Comparison of ENCODE assay signal across 6 cellular contexts in the genomic region with DNA sequence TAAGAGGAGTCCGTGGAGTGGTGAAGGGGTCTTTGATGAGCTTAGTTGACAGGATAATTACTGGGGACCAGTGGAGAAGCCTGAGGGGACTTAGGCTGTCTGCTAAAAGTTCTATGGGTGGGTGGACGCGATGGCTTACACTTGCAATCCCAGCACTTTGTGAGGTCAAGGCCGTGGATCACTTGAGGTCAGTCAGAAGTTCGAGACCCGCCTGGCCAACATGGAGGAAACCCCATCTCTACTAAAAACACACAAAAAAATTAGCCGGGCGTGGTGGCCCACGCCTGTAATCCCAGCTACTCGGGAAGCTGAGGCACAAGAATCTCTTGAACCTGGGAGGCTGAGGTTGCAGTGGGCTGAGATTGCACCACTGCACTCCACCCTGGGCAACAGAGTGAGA. TPM values are rescaled to one million over a fixed set of nuclear protein-coding genes. Genes with fewer than 3 reads are reported as not detected.
DNase-seq lines count a peak whose midpoint lies in the region; ATAC-seq and TF ChIP-seq lines count a peak whose summit lies in the region.
"Not testable (repeated sequence)": the region's sequence is repeated elsewhere in the genome, so short reads cannot be mapped to it uniquely, and the experiment has no call there.

No MANE protein-coding gene starts in this region.

- H3K27me3 Mint-ChIP-seq in activated CD4-positive, alpha-beta memory T cell treated with anti-CD3 and anti-CD28 coated beads for 36 hours; chondrocyte (ENCODE audit: low read depth); progenitor cell of endocrine pancreas: not testable (repeated sequence)

- TF ChIP-seq POLR2A in vagina (IDR thresholded peaks at IDR 0.05): not testable (repeated sequence)

- not testable (repeated sequence) for H3K9ac ChIP-seq in HUES48 (ENCODE audit: low read depth, low read length)

- H3K27me3 ChIP-seq in HUES48 (ENCODE audit: control insufficient read depth, insufficient read depth, low read length); left lung; vagina: not testable (repeated sequence)

- TF ChIP-seq CTCF in chondrocyte (IDR thresholded peaks at IDR 0.05); left lung (IDR thresholded peaks at IDR 0.05); progenitor cell of endocrine pancreas (IDR thresholded peaks at IDR 0.05; ENCODE audit: unreplicated experiment); vagina (IDR thresholded peaks at IDR 0.05): not testable (repeated sequence)

- H3K4me1 Mint-ChIP-seq in activated CD4-positive, alpha-beta memory T cell treated with anti-CD3 and anti-CD28 coated beads for 36 hours (ENCODE audit: low read depth): peaks cover 37% of the 10 kb centered on the region
- H3K4me1 Mint-ChIP-seq in chondrocyte (ENCODE audit: low read depth) (peaks cover 59% of the 10 kb centered on the region), progenitor cell of endocrine pancreas (ENCODE audit: low read depth) (peaks cover 22% of the 10 kb centered on the region)

- peaks cover 14% of the 10 kb centered on the region for H3K36me3 ChIP-seq in HUES48 (ENCODE audit: control insufficient read depth, insufficient read depth, low read length)
- H3K36me3 ChIP-seq in left lung: peaks cover 0 to 21% of the 10 kb centered on the region in 2 donors
- peaks cover 0 to 17% of the 10 kb centered on the region in 2 donors for H3K36me3 ChIP-seq in vagina

- H3K27ac ChIP-seq in HUES48 (ENCODE audit: low read depth, low read length): peak overlapping the region; percentile 48
- peak overlapping the region; percentile 91 to 93 for H3K27ac ChIP-seq in left lung
- peak overlapping the region; percentile 87 for H3K27ac ChIP-seq in vagina

- CTCF ChIA-PET in activated CD4-positive, alpha-beta memory T cell treated with anti-CD3 and anti-CD28 coated beads for 36 hours (lab: Charles Lee): interaction anchor here (0.8 to 8.8 kb wide), 7 partner anchors 25 to 113 kb away, joined by 3 to 107 read pairs (median 5); a partner anchor contains a TSS

- H3K4me3 Mint-ChIP-seq in activated CD4-positive, alpha-beta memory T cell treated with anti-CD3 and anti-CD28 coated beads for 36 hours: peak overlapping the region; percentile 92
- H3K4me3 Mint-ChIP-seq in chondrocyte (ENCODE audit: unreplicated experiment) (peak overlapping the region; percentile 82), progenitor cell of endocrine pancreas (ENCODE audit: low read depth) (peak overlapping the region; percentile 89)

- POLR2A ChIA-PET in activated CD4-positive, alpha-beta memory T cell treated with anti-CD3 and anti-CD28 coated beads for 36 hours (lab: Charles Lee): interaction anchor here (1.1 to 2.2 kb wide), 3 partner anchors 25 to 37 kb away, joined by 3 to 7 read pairs (median 3); no protein-coding TSS in a partner anchor

- H3K4me3 ChIP-seq in HUES48 (ENCODE audit: low read depth, low read length): not testable (repeated sequence)
- H3K4me3 ChIP-seq in left lung (peak overlapping the region in 1 of 2 donors; percentile 83), vagina (peak overlapping the region in 1 of 2 donors; percentile 63)

- not testable (repeated sequence) for H3K9me3 Mint-ChIP-seq in activated CD4-positive, alpha-beta memory T cell treated with anti-CD3 and anti-CD28 coated beads for 36 hours; chondrocyte (ENCODE audit: low read depth); progenitor cell of endocrine pancreas (ENCODE audit: low read depth)

- H3K27ac Mint-ChIP-seq in activated CD4-positive, alpha-beta memory T cell treated with anti-CD3 and anti-CD28 coated beads for 36 hours: peak overlapping the region; percentile 94
- peak overlapping the region; percentile 96 for H3K27ac Mint-ChIP-seq in chondrocyte (ENCODE audit: unreplicated experiment)
- peak overlapping the region; percentile 99 for H3K27ac Mint-ChIP-seq in progenitor cell of endocrine pancreas

- intact Hi-C loops in activated CD4-positive, alpha-beta memory T cell treated with anti-CD3 and anti-CD28 coated beads for 36 hours (cut with micrococcal nuclease); left lung (cut with DNase I); vagina (cut with DNase I): not testable (repeated sequence)

- H3K36me3 Mint-ChIP-seq in activated CD4-positive, alpha-beta memory T cell treated with anti-CD3 and anti-CD28 coated beads for 36 hours; chondrocyte (ENCODE audit: low read depth); progenitor cell of endocrine pancreas (ENCODE audit: insufficient read depth): not testable (repeated sequence)

- H3K9me3 ChIP-seq in HUES48 (ENCODE audit: control insufficient read depth, insufficient read depth, low read length); left lung; vagina: not testable (repeated sequence)

- not testable (repeated sequence) for DNase-seq in activated CD4-positive, alpha-beta memory T cell treated with anti-CD3 and anti-CD28 coated beads for 36 hours; chondrocyte (ENCODE audit: low spot score); left lung; progenitor cell of endocrine pancreas (ENCODE audit: low spot score, unreplicated experiment); vagina (ENCODE audit: extremely low spot score in 2 of 2)

- not testable (repeated sequence) for ATAC-seq in left lung

- H3K4me1 ChIP-seq in HUES48 (ENCODE audit: control insufficient read depth, insufficient read depth, low read length) (peaks cover 12% of the 10 kb centered on the region), left lung (peaks cover 24 to 47% of the 10 kb centered on the region in 2 donors), vagina (peaks cover 52% of the 10 kb centered on the region)

RNA-seq across cellular contexts. Expression of a gene that starts 2.8 kb away (rescaled TPM):
- 10 to 100 TPM; 36.4 to 37.3 TPM for total RNA-seq in activated CD4-positive, alpha-beta memory T cell treated with anti-CD3 and anti-CD28 coated beads for 36 hours
- 38.9 to 43.6 TPM (median 42.0 TPM) in 3 replicates for total RNA-seq in chondrocyte
- 10 to 100 TPM; 33.4 to 40.3 TPM for total RNA-seq in left lung
- total RNA-seq in progenitor cell of endocrine pancreas: 53.0 and 54.7 TPM in 2 replicates
- total RNA-seq in vagina: 21.1 TPM

RNA-seq across cellular contexts. Expression of a gene that starts 9.7 kb away (rescaled TPM):
- 10 to 100 TPM; 43.1 to 56.5 TPM for total RNA-seq in activated CD4-positive, alpha-beta memory T cell treated with anti-CD3 and anti-CD28 coated beads for 36 hours
- total RNA-seq in chondrocyte (64.5 to 74.6 TPM (median 71.7 TPM) in 3 replicates), left lung (10 to 100 TPM; 47.0 to 55.0 TPM), progenitor cell of endocrine pancreas (106 and 111 TPM in 2 replicates), vagina (44.7 TPM)

RNA-seq across cellular contexts. Expression of a gene that starts 23.8 kb away (rescaled TPM):
- 10 to 100 TPM; 56.9 to 64.2 TPM for total RNA-seq in activated CD4-positive, alpha-beta memory T cell treated with anti-CD3 and anti-CD28 coated beads for 36 hours
- total RNA-seq in chondrocyte (83.6 to 101 TPM (median 86.3 TPM) in 3 replicates), left lung (10 to 100 TPM; 59.8 to 76.1 TPM), progenitor cell of endocrine pancreas (86.0 and 87.2 TPM in 2 replicates), vagina (36.1 TPM)

RNA-seq across cellular contexts. Expression of a gene that starts 25.1 kb away (rescaled TPM):
- 10 to 100 TPM; 12.3 to 14.9 TPM for total RNA-seq in activated CD4-positive, alpha-beta memory T cell treated with anti-CD3 and anti-CD28 coated beads for 36 hours
- total RNA-seq in chondrocyte (14.9 to 17.2 TPM (median 16.6 TPM) in 3 replicates), left lung (10 to 100 TPM; 11.5 to 12.7 TPM), progenitor cell of endocrine pancreas (17.6 and 21.1 TPM in 2 replicates), vagina (6.1 TPM)

RNA-seq across cellular contexts. Expression of a gene that starts 27.8 kb away (rescaled TPM):
- 10 to 100 TPM; 31.3 to 33.4 TPM for total RNA-seq in activated CD4-positive, alpha-beta memory T cell treated with anti-CD3 and anti-CD28 coated beads for 36 hours
- total RNA-seq in chondrocyte: 15.5 to 19.9 TPM (median 18.7 TPM) in 3 replicates
- total RNA-seq in left lung: 10 to 100 TPM; 22.7 to 34.8 TPM
- 35.7 and 38.3 TPM in 2 replicates for total RNA-seq in progenitor cell of endocrine pancreas
- 25.3 TPM for total RNA-seq in vagina
